In the genomic region with DNA sequence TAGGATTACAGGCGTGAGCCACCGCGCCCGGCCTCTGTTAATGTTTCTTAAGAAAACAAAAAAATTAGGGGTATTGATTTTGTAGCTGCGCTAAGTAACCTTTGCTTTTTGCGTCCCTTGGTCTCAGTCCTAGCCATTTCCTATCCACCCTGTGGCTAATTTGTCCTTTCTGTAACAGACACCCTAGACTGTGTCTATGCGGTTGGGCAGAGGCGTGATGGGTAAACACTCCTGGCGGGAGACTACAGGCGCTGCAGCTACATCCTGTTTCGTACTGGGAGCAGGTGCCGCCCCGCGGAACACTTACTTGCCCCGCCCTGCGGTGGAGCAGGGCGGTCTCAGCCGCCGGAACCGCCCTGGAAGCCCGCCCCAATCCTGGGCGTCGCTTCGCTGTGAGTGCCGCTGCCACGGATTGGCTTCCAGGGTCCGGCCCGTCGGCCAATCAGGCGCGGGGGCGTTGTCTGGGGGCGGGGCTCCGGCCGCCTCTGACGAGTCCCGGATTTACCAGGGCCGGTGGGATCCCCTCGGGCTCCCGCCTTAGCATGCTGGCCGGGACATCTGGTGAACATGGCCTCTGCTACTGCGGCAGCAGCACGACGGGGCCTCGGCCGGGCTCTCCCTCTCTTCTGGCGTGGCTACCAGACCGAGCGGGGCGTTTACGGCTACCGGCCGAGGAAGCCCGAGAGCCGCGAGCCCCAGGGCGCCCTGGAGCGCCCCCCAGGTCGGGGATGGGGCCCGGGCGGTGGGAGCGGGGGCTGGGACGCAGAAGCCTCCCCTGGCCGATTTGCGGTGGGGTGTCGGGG, we compare ENCODE assay signal across 8 cellular contexts. TPM values are rescaled to one million over a fixed set of nuclear protein-coding genes. Genes with fewer than 3 reads are reported as not detected.
DNase-seq lines count a peak whose midpoint lies in the region; ATAC-seq and TF ChIP-seq lines count a peak whose summit lies in the region.

A gene with protein sequence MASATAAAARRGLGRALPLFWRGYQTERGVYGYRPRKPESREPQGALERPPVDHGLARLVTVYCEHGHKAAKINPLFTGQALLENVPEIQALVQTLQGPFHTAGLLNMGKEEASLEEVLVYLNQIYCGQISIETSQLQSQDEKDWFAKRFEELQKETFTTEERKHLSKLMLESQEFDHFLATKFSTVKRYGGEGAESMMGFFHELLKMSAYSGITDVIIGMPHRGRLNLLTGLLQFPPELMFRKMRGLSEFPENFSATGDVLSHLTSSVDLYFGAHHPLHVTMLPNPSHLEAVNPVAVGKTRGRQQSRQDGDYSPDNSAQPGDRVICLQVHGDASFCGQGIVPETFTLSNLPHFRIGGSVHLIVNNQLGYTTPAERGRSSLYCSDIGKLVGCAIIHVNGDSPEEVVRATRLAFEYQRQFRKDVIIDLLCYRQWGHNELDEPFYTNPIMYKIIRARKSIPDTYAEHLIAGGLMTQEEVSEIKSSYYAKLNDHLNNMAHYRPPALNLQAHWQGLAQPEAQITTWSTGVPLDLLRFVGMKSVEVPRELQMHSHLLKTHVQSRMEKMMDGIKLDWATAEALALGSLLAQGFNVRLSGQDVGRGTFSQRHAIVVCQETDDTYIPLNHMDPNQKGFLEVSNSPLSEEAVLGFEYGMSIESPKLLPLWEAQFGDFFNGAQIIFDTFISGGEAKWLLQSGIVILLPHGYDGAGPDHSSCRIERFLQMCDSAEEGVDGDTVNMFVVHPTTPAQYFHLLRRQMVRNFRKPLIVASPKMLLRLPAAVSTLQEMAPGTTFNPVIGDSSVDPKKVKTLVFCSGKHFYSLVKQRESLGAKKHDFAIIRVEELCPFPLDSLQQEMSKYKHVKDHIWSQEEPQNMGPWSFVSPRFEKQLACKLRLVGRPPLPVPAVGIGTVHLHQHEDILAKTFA (plus strand): TSS at position 488 of the 803 bp plus-strand sequence. CDS start 80 bp downstream, at position 568.

- H3K4me1 ChIP-seq in IMR-90 (ENCODE audit: control insufficient read depth, insufficient read depth, low read length) = peaks cover 7% of the 10 kb centered on the region
- H3K4me1 ChIP-seq in mucosa of descending colon (ENCODE audit: low read depth) = peaks cover 5% of the 10 kb centered on the region

- H3K9me3 ChIP-seq in IMR-90 (ENCODE audit: control insufficient read depth, insufficient read depth, low read length) (no peaks in the 10 kb centered on the region), mucosa of descending colon (no peaks in the 10 kb centered on the region)

- peak within 1 kb of the TSS; percentile 90 for H2AFZ ChIP-seq in IMR-90 (replicated peaks; ENCODE audit: low read length, poor library complexity)

- peak within 1 kb of the TSS; percentile 82 for H3K4me3 ChIP-seq in IMR-90 (ENCODE audit: insufficient read depth, low read depth, low read length)
- peak within 1 kb of the TSS; percentile 81 for H3K4me3 ChIP-seq in epithelial cell of esophagus (ENCODE audit: low read length)
- H3K4me3 ChIP-seq in mucosa of descending colon = peak within 1 kb of the TSS; percentile 91

- H3K79me1 ChIP-seq in IMR-90 (ENCODE audit: low read depth in 1 of 2, low read length in 2 of 2) = peaks cover 17 to 40% of the 10 kb centered on the region in 2 experiments

- ATAC-seq in GM21528 (IDR thresholded peaks at IDR 0.05; ENCODE audit: low FRiP score, unreplicated experiment) (peak; percentile 96), IMR-90 (ENCODE audit: low read depth) (peak; percentile 99), mucosa of descending colon (peak; percentile 99)

- peak within 1 kb of the TSS; percentile 96 for H3K23ac ChIP-seq in IMR-90 (ENCODE audit: low read depth, low read length)

- H4K91ac ChIP-seq in IMR-90 (ENCODE audit: insufficient read depth, low read depth, low read length) = peak within 1 kb of the TSS; percentile 70

- intact Hi-C loops in IMR-90 (cut with micrococcal nuclease) (no loop called here), mucosa of descending colon (cut with DNase I, micrococcal nuclease) (no loop called here)

- dilution Hi-C loops in IMR-90 (cut with HindIII; ENCODE audit: low sequenced_read_pairs, unreplicated experiment) = no loop called here

- peak within 1 kb of the TSS; percentile 99 for H3K9ac ChIP-seq in IMR-90 (ENCODE audit: low read depth, low read length)

- 0 out of 2 replicates have a peak within 1 kb of the TSS, but pooled peaks have one; percentile 33 for H2BK120ac ChIP-seq in IMR-90 (ENCODE audit: low read depth, low read length)

- no peaks in the 10 kb centered on the region for H4K20me1 ChIP-seq in IMR-90 (ENCODE audit: insufficient read depth, low read length)

- BruUV-seq in IMR-90 (replicated peaks; lab: Mats Ljungman, UMichigan) = no TSS peak

- H2AK9ac ChIP-seq in IMR-90 (replicated peaks; ENCODE audit: low read depth, low read length, poor library complexity) = peak within 1 kb of the TSS; percentile 92

- TF ChIP-seq RAD21 in IMR-90 (IDR thresholded peaks at IDR 0.05; ENCODE audit: low read length) = no peak

- H3K4ac ChIP-seq in IMR-90 (ENCODE audit: low read depth, low read length) = peak within 1 kb of the TSS; percentile 89

- peak within 1 kb of the TSS; percentile 77 for H4K5ac ChIP-seq in IMR-90 (ENCODE audit: low read depth, low read length)

- H3K18ac ChIP-seq in IMR-90 (ENCODE audit: low read depth, low read length) = peak within 1 kb of the TSS; percentile 44; the same call in 1 of the 2 replicates

- peak; percentile 77 for TF ChIP-seq POLR2A in IMR-90 (IDR thresholded peaks at IDR 0.05; ENCODE audit: low read depth, low read length)

- DNase-seq in DMS153 (lab: John Stamatoyannopoulos, UW) (peak; percentile 93), IMR-90 (peak; percentile 96), OCI-M1 (lab: John Stamatoyannopoulos, UW) (peak; percentile 99), activated T-cell treated with anti-CD3 and anti-CD28 coated beads for 4 hours (peak; percentile 99), epithelial cell of esophagus (ENCODE audit: low read depth) (peak; percentile 99), mucosa of descending colon (peak; percentile 99 to 100 (median 99))
- DNase-seq in stimulated activated CD8-positive, alpha-beta memory T cell treated with anti-CD3 and anti-CD28 coated beads, Interleukin-4, amount 100 ng/mL, for 24 hours (ENCODE audit: low read depth) = peak; percentile 99

- H3K36me3 ChIP-seq in IMR-90 (ENCODE audit: control insufficient read depth, insufficient read depth, low read length) (no peaks in the 10 kb centered on the region), mucosa of descending colon (ENCODE audit: low read depth) (no peaks in the 10 kb centered on the region)

- POLR2A ChIA-PET in IMR-90 (lab: Charles Lee; ENCODE audit: unreplicated experiment) = no interaction called here

- H3K56ac ChIP-seq in IMR-90 (ENCODE audit: extremely low read depth, insufficient read depth, low read length) = peak within 1 kb of the TSS; percentile 68; the same call in 1 of the 2 replicates

- H3K27me3 ChIP-seq in IMR-90 (ENCODE audit: control insufficient read depth, insufficient read depth, low read length) = no peaks in the 10 kb centered on the region

- in situ Hi-C loops in IMR-90 (cut with MboI; ENCODE audit: low sequenced_read_pairs) = no loop called here

- TF ChIP-seq CTCF in IMR-90 (conservative IDR thresholded peaks at IDR 0.05; ENCODE audit: low read depth, low read length) (0 out of 2 replicates have a peak, but pooled peaks have one; percentile 22), epithelial cell of esophagus (IDR thresholded peaks at IDR 0.05; ENCODE audit: insufficient read depth, low read depth, low read length, missing control alignments) (peak; percentile 59), mucosa of descending colon (IDR thresholded peaks at IDR 0.05) (peak; percentile 34)

- peak within 1 kb of the TSS; percentile 88 to 99 for H4K8ac ChIP-seq in IMR-90 (ENCODE audit: low read depth in 2 of 2, low read length in 2 of 2)

- CTCF ChIA-PET in IMR-90 (lab: Yijun Ruan, JAX) = no interaction called here

- peak within 1 kb of the TSS; percentile 9; the same call in 1 of the 2 replicates for H2BK20ac ChIP-seq in IMR-90 (ENCODE audit: low read depth, low read length)

- peak within 1 kb of the TSS; percentile 98 for H3K14ac ChIP-seq in IMR-90 (replicated peaks; ENCODE audit: low read depth, low read length)

- WGBS in IMR-90 (ENCODE audit: extremely low coverage in 2 of 2, insufficient read length in 1 of 2), 2 experiments = 0% methylated on average over 32 of the region's 66 CpGs; no CpG with 5 or more reads in 1 of the 2 experiments

- H3K4me2 ChIP-seq in IMR-90 (ENCODE audit: low read depth, low read length) = peak within 1 kb of the TSS; percentile 99

- peak within 1 kb of the TSS; percentile 78 for H2AK5ac ChIP-seq in IMR-90 (ENCODE audit: low read depth, low read length)

- H3K9me1 ChIP-seq in IMR-90 (ENCODE audit: insufficient read depth, low read length) = peaks cover 12% of the 10 kb centered on the region; the same call in 1 of the 2 replicates

- H2BK5ac ChIP-seq in IMR-90 (ENCODE audit: low read depth, low read length, poor library complexity, severe bottlenecking) = peak within 1 kb of the TSS; percentile 51

- no peak within 1 kb of the TSS; the same call in 2 of the 3 replicates for H2BK15ac ChIP-seq in IMR-90 (ENCODE audit: low read depth, low read length)

- peak within 1 kb of the TSS; percentile 55 for H3K27ac ChIP-seq in IMR-90 (ENCODE audit: insufficient read depth, low read length)

TF ChIP-seq in IMR-90, 13 proteins besides CTCF, POLR2A, EP300 and RAD21 (continues in another document):
- TF ChIP-seq MAFK (IDR thresholded peaks at IDR 0.05; ENCODE audit: low read depth, low read length) (no peak), CEBPB (IDR thresholded peaks at IDR 0.05; ENCODE audit: low read depth, low read length) (no peak), NFE2L2 (IDR thresholded peaks at IDR 0.05; ENCODE audit: low read depth, low read length) (no peak), MAZ (IDR thresholded peaks at IDR 0.05; ENCODE audit: borderline replicate concordance, low read depth, low read length) (peak; percentile 69; the same call in 1 of the 2 replicates), BHLHE40 (IDR thresholded peaks at IDR 0.05; ENCODE audit: low read depth, low read length) (peak; percentile 52; the same call in 1 of the 2 replicates), FOS (IDR thresholded peaks at IDR 0.05; ENCODE audit: low read depth, low read length) (no peak; the same call in 1 of the 2 replicates)
- TF ChIP-seq, protein P1, sequence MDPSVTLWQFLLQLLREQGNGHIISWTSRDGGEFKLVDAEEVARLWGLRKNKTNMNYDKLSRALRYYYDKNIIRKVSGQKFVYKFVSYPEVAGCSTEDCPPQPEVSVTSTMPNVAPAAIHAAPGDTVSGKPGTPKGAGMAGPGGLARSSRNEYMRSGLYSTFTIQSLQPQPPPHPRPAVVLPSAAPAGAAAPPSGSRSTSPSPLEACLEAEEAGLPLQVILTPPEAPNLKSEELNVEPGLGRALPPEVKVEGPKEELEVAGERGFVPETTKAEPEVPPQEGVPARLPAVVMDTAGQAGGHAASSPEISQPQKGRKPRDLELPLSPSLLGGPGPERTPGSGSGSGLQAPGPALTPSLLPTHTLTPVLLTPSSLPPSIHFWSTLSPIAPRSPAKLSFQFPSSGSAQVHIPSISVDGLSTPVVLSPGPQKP (IDR thresholded peaks at IDR 0.05; ENCODE audit: borderline replicate concordance, low read depth, low read length) = no peak

RNA-seq across cellular contexts. Expression of the gene that starts here (rescaled TPM):
- total RNA-seq in IMR-90 (2012; rRNA removed) (20.3 and 27.8 TPM in 2 replicates), mucosa of descending colon (10 to 100 TPM; 23.8 to 33.5 (median 27.6) TPM)
- polyA plus RNA-seq in IMR-90 (2012; rRNA removed) = 7.8 and 13.9 TPM in 2 replicates
- polyA plus RNA-seq in IMR-90 (2012; cell fraction: cytosol; rRNA removed) = 6.8 and 8.4 TPM in 2 replicates
- polyA plus RNA-seq in IMR-90 (2012; cell fraction: nucleus; rRNA removed; ENCODE audit: low replicate concordance) = 3.3 and 16.9 TPM in 2 replicates

Comparison
In these comparisons a context has a peak if more than half of its experiments do, and no peak if none do; other contexts are left out.
1. Peak in every context shown above with its lines: DNase-seq, ATAC-seq, H3K4me3 ChIP-seq and H3K27ac ChIP-seq.